ENCODE assay signal across 9 cellular contexts in genomic region chr19:55644191-55644833, GRCh38. TPM values are rescaled to one million over a fixed set of nuclear protein-coding genes. Genes with fewer than 3 reads are reported as not detected.
DNase-seq lines count a peak whose midpoint lies in the region; ATAC-seq and TF ChIP-seq lines count a peak whose summit lies in the region.
"Had no signal": no experiment of that assay in that cellular context is flagged by ENCODE, and none has a peak within 500 bp of the region (broad histone marks: within the 10 kb centered on the region; RNA-seq: fewer than 3 reads in every experiment).

No MANE protein-coding gene starts in this region.

- H3K4me1 ChIP-seq in prostate gland (replicated peaks), result peaks cover 38% of the 10 kb centered on the region

- H3K79me2 ChIP-seq in SU-DHL-6 (ENCODE audit: insufficient read depth, low read length), result peaks cover 24% of the 10 kb centered on the region

- H3F3A ChIP-seq in SU-DHL-6 (ENCODE audit: insufficient read depth), result peaks cover 54% of the 10 kb centered on the region

- H3K9me3 ChIP-seq in SU-DHL-6 (ENCODE audit: insufficient read depth, low read length) (no peaks in the 10 kb centered on the region), prostate gland (no peaks in the 10 kb centered on the region)

- no peak for TF ChIP-seq POLR2A in prostate gland (IDR thresholded peaks at IDR 0.05)

- H3K27me3 ChIP-seq in GM06990 (replicated peaks; ENCODE audit: control insufficient read depth, insufficient read depth, low read length) (no peaks in the 10 kb centered on the region), SU-DHL-6 (ENCODE audit: low read length) (no peaks in the 10 kb centered on the region), prostate gland (replicated peaks; ENCODE audit: insufficient read depth) (no peaks in the 10 kb centered on the region)

- H3K36me3 ChIP-seq in GM06990 (ENCODE audit: control insufficient read depth, insufficient read depth, low read length) (peaks cover 11% of the 10 kb centered on the region), SU-DHL-6 (ENCODE audit: low read length) (no peaks in the 10 kb centered on the region; the same call in 1 of the 2 replicates), prostate gland (no peaks in the 10 kb centered on the region)

- H4K20me1 ChIP-seq in SU-DHL-6 (ENCODE audit: low read depth, low read length), result no peaks in the 10 kb centered on the region

- WGBS in prostate gland, result 39% methylated on average over 12 of the region's 12 CpGs

- TF ChIP-seq CTCF in GM06990 (IDR thresholded peaks at IDR 0.05; ENCODE audit: insufficient read depth, low read length, poor library complexity, severe bottlenecking) (no peak), SU-DHL-6 (IDR thresholded peaks at IDR 0.05; ENCODE audit: insufficient read depth, low read length, poor library complexity, severe bottlenecking) (no peak), fibroblast of pulmonary artery (IDR thresholded peaks at IDR 0.05; ENCODE audit: low read length, missing control alignments) (no peak), prostate gland (IDR thresholded peaks at IDR 0.05) (no peak)

- intact Hi-C loops in prostate gland (cut with DNase I), result no loop called here

- ATAC-seq in GM18858 (IDR thresholded peaks at IDR 0.05; ENCODE audit: unreplicated experiment), result no peak

- no peaks in the 10 kb centered on the region for H3K9me2 ChIP-seq in SU-DHL-6 (replicated peaks; ENCODE audit: insufficient read depth, low read length)

- H3K4me3 ChIP-seq in GM06990 (replicated peaks; ENCODE audit: low read depth, low read length), result peak overlapping the region; percentile 90
- H3K4me3 ChIP-seq in SU-DHL-6 (ENCODE audit: insufficient read depth, low read length, poor library complexity, severe bottlenecking), result peak overlapping the region; percentile 99
- peak overlapping the region; percentile 88 for H3K4me3 ChIP-seq in fibroblast of pulmonary artery (replicated peaks; ENCODE audit: low read depth, low read length)
- peak overlapping the region; percentile 85 to 91 for H3K4me3 ChIP-seq in prostate gland

- peak overlapping the region; percentile 90 for H3K27ac ChIP-seq in SU-DHL-6 (ENCODE audit: low read depth, low read length)
- peak overlapping the region; percentile 93 to 95 for H3K27ac ChIP-seq in prostate gland

- DNase-seq in GM06990 (ENCODE audit: extremely low read depth, insufficient read length) (no peak), fibroblast of pulmonary artery (ENCODE audit: low read depth) (no peak), prostate gland (ENCODE audit: low spot score) (no peak), putamen (ENCODE audit: low spot score) (no peak), middle frontal gyrus (ENCODE audit: extremely low spot score, low spot score) (no peak), NCI-H2081 treated with DMSO at 0.1 percent for 48 hours (lab: John Stamatoyannopoulos, UW) (no peak)
- DNase-seq: stimulated activated CD4-positive, alpha-beta T cell treated with anti-CD3 and anti-CD28 coated beads, Interleukin-15, amount 100 ng/mL, for 24 hours had no signal

- no peak overlapping the region for H2AFZ ChIP-seq in SU-DHL-6 (ENCODE audit: low read depth, low read length, severe bottlenecking)

- peak overlapping the region; percentile 98 for H3K9ac ChIP-seq in SU-DHL-6 (ENCODE audit: low read length)

- H3K4me2 ChIP-seq in SU-DHL-6 (ENCODE audit: low read depth, low read length, poor library complexity, severe bottlenecking), result peak overlapping the region; percentile 71

RNA-seq across cellular contexts. Expression of gene ZNF581, which starts 0.9 kb away (rescaled TPM):
- total RNA-seq in prostate gland, result 10 to 100 TPM; 19.7 to 20.6 TPM

RNA-seq across cellular contexts. Expression of gene ZNF580, which starts 3.5 kb away (rescaled TPM):
- 10 to 100 TPM; 49.7 to 70.5 TPM for total RNA-seq in prostate gland

RNA-seq across cellular contexts. Expression of gene CCDC106, which starts 3.7 kb away (rescaled TPM):
- 10 to 100 TPM; 17.7 to 70.2 TPM for total RNA-seq in prostate gland

RNA-seq across cellular contexts. Expression of gene U2AF2, which starts 10.5 kb away (rescaled TPM):
- total RNA-seq in prostate gland, result 100 to 1,000 TPM in 1 of 2 donors, 10 to 100 TPM in 1; 99.2 to 224 TPM

RNA-seq across cellular contexts. Expression of gene ZNF784, which starts 19.9 kb away (rescaled TPM):
- total RNA-seq in prostate gland, result 10 to 100 TPM in 1 of 2 donors, 1 to 10 TPM in 1; 8.9 to 17.2 TPM
